8 cellular contexts compared by ENCODE assay signal in the genomic region with DNA sequence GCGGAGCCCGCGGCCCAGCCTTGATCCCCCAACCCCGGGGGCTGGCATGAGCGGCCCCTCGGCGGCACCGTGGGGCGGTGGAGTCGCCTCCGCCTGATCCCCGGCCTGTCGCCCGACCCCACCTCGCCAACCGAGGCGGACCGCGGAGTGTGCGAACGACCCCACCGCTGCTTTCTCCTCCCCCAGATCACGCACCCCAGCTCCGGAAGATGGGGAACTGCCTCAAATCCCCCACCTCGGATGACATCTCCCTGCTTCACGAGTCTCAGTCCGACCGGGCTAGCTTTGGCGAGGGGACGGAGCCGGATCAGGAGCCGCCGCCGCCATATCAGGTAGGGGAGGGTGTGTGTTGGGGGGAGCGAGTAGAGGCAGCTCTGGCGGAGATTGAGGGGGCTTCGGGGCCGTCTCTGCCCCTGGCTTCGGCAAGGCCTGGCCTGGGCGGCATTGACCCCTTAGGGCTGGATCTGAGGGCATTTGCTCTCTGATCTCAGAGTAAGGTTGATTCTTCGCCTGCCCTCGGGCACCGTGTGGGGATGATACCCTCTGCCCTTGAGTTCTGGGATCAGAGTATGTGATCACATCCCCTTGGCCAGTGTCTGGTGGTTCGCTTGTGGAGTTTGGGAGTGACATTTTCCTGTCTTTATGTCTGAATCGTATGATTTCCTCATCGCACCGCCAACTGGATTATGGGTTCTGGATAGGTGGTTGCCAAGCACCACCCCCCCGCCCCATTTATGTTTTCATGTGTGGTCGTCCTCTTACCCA. TPM values are rescaled to one million over a fixed set of nuclear protein-coding genes. Genes with fewer than 3 reads are reported as not detected.
A peak's percentile ranks its signal among the peaks of the same experiment; 100 is the strongest.
DNase-seq lines count a peak whose midpoint lies in the region; ATAC-seq and TF ChIP-seq lines count a peak whose summit lies in the region.

No MANE protein-coding gene starts in this region.

- peaks cover 2% of the 10 kb centered on the region for H3K27me3 Mint-ChIP-seq in activated T-helper 1 cell treated with anti-CD3 and anti-CD28 coated beads, Interleukin-12 subunit alpha, Interleukin-12 subunit beta, Interleukin-2, Interleukin-4 antibody, amounts not matched to agents 30 ng/mL and 10 ng/mL and 1 ng/mL, durations not matched to agents 14 hours and 24 hours and 36 hours (ENCODE audit: insufficient read depth)
- no peaks in the 10 kb centered on the region for H3K27me3 Mint-ChIP-seq in neural crest cell (ENCODE audit: low read depth)

- peak; percentile 30 to 73 (median 70) for DNase-seq in NCI-H1417 (lab: John Stamatoyannopoulos, UW)
- no peak for DNase-seq in NCI-H1417 treated with DMSO at 0.1 percent for 48 hours (lab: John Stamatoyannopoulos, UW)
- DNase-seq in NCI-H774 (lab: John Stamatoyannopoulos, UW) = peak; percentile 59
- DNase-seq in activated T-helper 1 cell treated with anti-CD3 and anti-CD28 coated beads, Interleukin-12 subunit alpha, Interleukin-12 subunit beta, Interleukin-2, Interleukin-4 antibody, amounts not matched to agents 30 ng/mL and 10 ng/mL and 1 ng/mL, durations not matched to agents 14 hours and 24 hours and 36 hours (ENCODE audit: low spot score) = peak; percentile 32
- DNase-seq in fibroblast of the aortic adventitia (ENCODE audit: low read depth) = no peak
- peak; percentile 25 for DNase-seq in neural crest cell (ENCODE audit: low read depth, low spot score)

- no peaks in the 10 kb centered on the region for H3K9me3 Mint-ChIP-seq in activated T-helper 1 cell treated with anti-CD3 and anti-CD28 coated beads, Interleukin-12 subunit alpha, Interleukin-12 subunit beta, Interleukin-2, Interleukin-4 antibody, amounts not matched to agents 30 ng/mL and 10 ng/mL and 1 ng/mL, durations not matched to agents 14 hours and 24 hours and 36 hours
- no peaks in the 10 kb centered on the region for H3K9me3 Mint-ChIP-seq in neural crest cell

- no peaks in the 10 kb centered on the region for H3K27me3 ChIP-seq in thymus (ENCODE audit: control insufficient read depth, insufficient read depth)

- peaks cover 4% of the 10 kb centered on the region for H3K36me3 Mint-ChIP-seq in activated T-helper 1 cell treated with anti-CD3 and anti-CD28 coated beads, Interleukin-12 subunit alpha, Interleukin-12 subunit beta, Interleukin-2, Interleukin-4 antibody, amounts not matched to agents 30 ng/mL and 10 ng/mL and 1 ng/mL, durations not matched to agents 14 hours and 24 hours and 36 hours (ENCODE audit: low read depth)
- H3K36me3 Mint-ChIP-seq in neural crest cell (ENCODE audit: low read depth) = no peaks in the 10 kb centered on the region

- WGBS in thymus = under 1% methylated on average over 49 of the region's 49 CpGs

- H3K27ac Mint-ChIP-seq in activated T-helper 1 cell treated with anti-CD3 and anti-CD28 coated beads, Interleukin-12 subunit alpha, Interleukin-12 subunit beta, Interleukin-2, Interleukin-4 antibody, amounts not matched to agents 30 ng/mL and 10 ng/mL and 1 ng/mL, durations not matched to agents 14 hours and 24 hours and 36 hours = no peak overlapping the region
- no peak overlapping the region for H3K27ac Mint-ChIP-seq in neural crest cell (ENCODE audit: unreplicated experiment)

- peak overlapping the region; percentile 97 for H3K27ac ChIP-seq in thymus (ENCODE audit: low read depth)

- intact Hi-C loops in activated T-helper 1 cell treated with anti-CD3 and anti-CD28 coated beads, Interleukin-12 subunit alpha, Interleukin-12 subunit beta, Interleukin-2, Interleukin-4 antibody, amounts not matched to agents 30 ng/mL and 10 ng/mL and 1 ng/mL, durations not matched to agents 14 hours and 24 hours and 36 hours (cut with micrococcal nuclease) = loop anchor here (2.0 to 10.0 kb wide), 8 partner anchors 46 to 798 kb away; a partner anchor contains a TSS

- no peak overlapping the region for H3K4me3 Mint-ChIP-seq in activated T-helper 1 cell treated with anti-CD3 and anti-CD28 coated beads, Interleukin-12 subunit alpha, Interleukin-12 subunit beta, Interleukin-2, Interleukin-4 antibody, amounts not matched to agents 30 ng/mL and 10 ng/mL and 1 ng/mL, durations not matched to agents 14 hours and 24 hours and 36 hours
- H3K4me3 Mint-ChIP-seq in neural crest cell = no peak overlapping the region

- no peak for TF ChIP-seq CTCF in fibroblast of the aortic adventitia (IDR thresholded peaks at IDR 0.05; ENCODE audit: insufficient read depth, low read length)
- TF ChIP-seq CTCF in neural crest cell (conservative IDR thresholded peaks at IDR 0.05) = no peak

- no peaks in the 10 kb centered on the region for H3K9me3 ChIP-seq in thymus (ENCODE audit: control insufficient read depth)

- ATAC-seq in HG03039 (IDR thresholded peaks at IDR 0.05; ENCODE audit: unreplicated experiment) = peak; percentile 20

- peaks cover 21% of the 10 kb centered on the region for H3K4me1 ChIP-seq in thymus (ENCODE audit: control insufficient read depth, insufficient read depth, low read length)

- peaks cover 20% of the 10 kb centered on the region for H3K4me1 Mint-ChIP-seq in activated T-helper 1 cell treated with anti-CD3 and anti-CD28 coated beads, Interleukin-12 subunit alpha, Interleukin-12 subunit beta, Interleukin-2, Interleukin-4 antibody, amounts not matched to agents 30 ng/mL and 10 ng/mL and 1 ng/mL, durations not matched to agents 14 hours and 24 hours and 36 hours (ENCODE audit: low read depth)
- H3K4me1 Mint-ChIP-seq in neural crest cell = peaks cover 29% of the 10 kb centered on the region

- no peaks in the 10 kb centered on the region for H3K36me3 ChIP-seq in thymus (ENCODE audit: control insufficient read depth, insufficient read depth)

- H3K4me3 ChIP-seq in fibroblast of the aortic adventitia (ENCODE audit: low read depth, low read length) = peak overlapping the region; percentile 98
- peak overlapping the region; percentile 98 for H3K4me3 ChIP-seq in thymus (ENCODE audit: low read length)

RNA-seq across cellular contexts. Expression of a gene that starts 0.7 kb away (rescaled TPM):
- 28.4 and 29.6 TPM in 2 replicates for total RNA-seq in activated T-helper 1 cell treated with anti-CD3 and anti-CD28 coated beads, Interleukin-12 subunit alpha, Interleukin-12 subunit beta, Interleukin-2, Interleukin-4 antibody, amounts not matched to agents 30 ng/mL and 10 ng/mL and 1 ng/mL, durations not matched to agents 14 hours and 24 hours and 36 hours
- total RNA-seq in fibroblast of the aortic adventitia (ENCODE audit: low replicate concordance) = 78.1 and 112 TPM in 2 replicates
- total RNA-seq in neural crest cell = 44.5 and 45.2 TPM in 2 replicates
- 67.9 TPM for polyA plus RNA-seq in thymus

Comparison
In these comparisons a context has a peak if more than half of its experiments do, and no peak if none do; other contexts are left out.
1. DNase-seq: peak in NCI-H1417 (3 of 3), NCI-H774 (single experiment), activated T-helper 1 cell treated with anti-CD3 and anti-CD28 coated beads, Interleukin-12 subunit alpha, Interleukin-12 subunit beta, Interleukin-2, Interleukin-4 antibody, amounts not matched to agents 30 ng/mL and 10 ng/mL and 1 ng/mL, durations not matched to agents 14 hours and 24 hours and 36 hours (single experiment) and neural crest cell (single experiment); none in NCI-H1417 treated with DMSO at 0.1 percent for 48 hours (single experiment) and fibroblast of the aortic adventitia (single experiment).